ENCODE assay signal across 16 cellular contexts in genomic region chrX:24110049-24110448, GRCh38.
"Had no signal": no experiment of that assay in that cellular context is flagged by ENCODE, and none has a peak within 500 bp of the region (broad histone marks: within the 10 kb centered on the region; RNA-seq: fewer than 3 reads in every experiment).

No MANE protein-coding gene starts in this region.

- H3K9me3 ChIP-seq: tibial nerve, uterus had no signal

- H3K27me3 ChIP-seq: tibial nerve, uterus had no signal

- H3K27ac ChIP-seq: epithelial cell of prostate, tibial nerve, uterus had no signal

- H3K36me3 ChIP-seq: tibial nerve, uterus had no signal

- ATAC-seq: activated CD4-positive, CD25-positive, alpha-beta regulatory T cell treated with anti-CD3 and anti-CD28 coated beads, Interleukin-2, amount 50 U/mL, for 24 hours had no signal

- H3K4me3 ChIP-seq: tibial nerve, uterus had no signal

- H3K4me1 ChIP-seq: tibial nerve, uterus had no signal

- DNase-seq: activated CD4-positive, alpha-beta T cell treated with anti-CD3 and anti-CD28 coated beads, Interleukin-2, amount 50 U/mL, for 1 hour; activated naive CD4-positive, alpha-beta T cell; aorta; dermis blood vessel endothelial cell; head of caudate nucleus; kidney glomerular epithelial cell; mesendoderm; nephron progenitor cell; occipital lobe; stimulated activated CD4-positive, alpha-beta T cell treated with anti-CD3 and anti-CD28 coated beads, Interleukin-15, amount 100 ng/mL, for 24 hours; stimulated activated CD4-positive, alpha-beta T cell treated with anti-CD3 and anti-CD28 coated beads, Interleukin-4, amount 100 ng/mL, for 1 hour; stimulated activated naive CD4-positive, alpha-beta T cell; uterus had no signal
